1 cellular context compared by ENCODE assay signal in genomic region chr6:132021552-132022375, GRCh38.
TF ChIP-seq lines count a peak whose summit lies in the region.

No MANE protein-coding gene starts in this region.

TF ChIP-seq in HepG2, 621 proteins besides CTCF, POLR2A, EP300 and RAD21 (continued from another document and continues in another):
- TF ChIP-seq, protein P1, sequence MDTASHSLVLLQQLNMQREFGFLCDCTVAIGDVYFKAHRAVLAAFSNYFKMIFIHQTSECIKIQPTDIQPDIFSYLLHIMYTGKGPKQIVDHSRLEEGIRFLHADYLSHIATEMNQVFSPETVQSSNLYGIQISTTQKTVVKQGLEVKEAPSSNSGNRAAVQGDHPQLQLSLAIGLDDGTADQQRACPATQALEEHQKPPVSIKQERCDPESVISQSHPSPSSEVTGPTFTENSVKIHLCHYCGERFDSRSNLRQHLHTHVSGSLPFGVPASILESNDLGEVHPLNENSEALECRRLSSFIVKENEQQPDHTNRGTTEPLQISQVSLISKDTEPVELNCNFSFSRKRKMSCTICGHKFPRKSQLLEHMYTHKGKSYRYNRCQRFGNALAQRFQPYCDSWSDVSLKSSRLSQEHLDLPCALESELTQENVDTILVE (CRISPR knock-in tag; IDR thresholded peaks at IDR 0.05) = peak; percentile 46; the same call in 1 of the 2 replicates
- TF ChIP-seq ZNF329 (CRISPR knock-in tag; IDR thresholded peaks at IDR 0.05; ENCODE audit: low read depth) = no peak
- TF ChIP-seq, protein P2, sequence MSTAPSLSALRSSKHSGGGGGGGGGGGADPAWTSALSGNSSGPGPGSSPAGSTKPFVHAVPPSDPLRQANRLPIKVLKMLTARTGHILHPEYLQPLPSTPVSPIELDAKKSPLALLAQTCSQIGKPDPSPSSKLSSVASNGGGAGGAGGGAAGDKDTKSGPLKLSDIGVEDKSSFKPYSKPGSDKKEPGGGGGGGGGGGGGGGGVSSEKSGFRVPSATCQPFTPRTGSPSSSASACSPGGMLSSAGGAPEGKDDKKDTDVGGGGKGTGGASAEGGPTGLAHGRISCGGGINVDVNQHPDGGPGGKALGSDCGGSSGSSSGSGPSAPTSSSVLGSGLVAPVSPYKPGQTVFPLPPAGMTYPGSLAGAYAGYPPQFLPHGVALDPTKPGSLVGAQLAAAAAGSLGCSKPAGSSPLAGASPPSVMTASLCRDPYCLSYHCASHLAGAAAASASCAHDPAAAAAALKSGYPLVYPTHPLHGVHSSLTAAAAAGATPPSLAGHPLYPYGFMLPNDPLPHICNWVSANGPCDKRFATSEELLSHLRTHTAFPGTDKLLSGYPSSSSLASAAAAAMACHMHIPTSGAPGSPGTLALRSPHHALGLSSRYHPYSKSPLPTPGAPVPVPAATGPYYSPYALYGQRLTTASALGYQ (CRISPR knock-in tag; IDR thresholded peaks at IDR 0.05) = peak; percentile 34; the same call in 1 of the 2 replicates
- TF ChIP-seq TP53 (CRISPR knock-in tag; conservative IDR thresholded peaks at IDR 0.05) = no peak
- TF ChIP-seq ZBTB37 (CRISPR knock-in tag; IDR thresholded peaks at IDR 0.05) = no peak
- no peak for TF ChIP-seq MBNL3 (CRISPR knock-in tag; conservative IDR thresholded peaks at IDR 0.05)
- peak; percentile 5; the same call in 1 of the 2 replicates for TF ChIP-seq HNF4G (IDR thresholded peaks at IDR 0.05; ENCODE audit: borderline replicate concordance, low read depth, low read length)
- no peak for TF ChIP-seq HNF4G (CRISPR knock-in tag; IDR thresholded peaks at IDR 0.05; ENCODE audit: borderline replicate concordance, low read depth)
- no peak for TF ChIP-seq SP140L (CRISPR knock-in tag; IDR thresholded peaks at IDR 0.05; ENCODE audit: borderline replicate concordance)
- TF ChIP-seq MIER3 (CRISPR knock-in tag; IDR thresholded peaks at IDR 0.05; ENCODE audit: borderline replicate concordance) = peak; percentile 36; the same call in 1 of the 2 replicates
- no peak for TF ChIP-seq ZZZ3 (CRISPR knock-in tag; IDR thresholded peaks at IDR 0.05; ENCODE audit: borderline replicate concordance)
- no peak for TF ChIP-seq MYNN (CRISPR knock-in tag; IDR thresholded peaks at IDR 0.05; ENCODE audit: low read depth)
- TF ChIP-seq MED1 (CRISPR knock-in tag; IDR thresholded peaks at IDR 0.05) = peak; percentile 72
- TF ChIP-seq, protein P3, sequence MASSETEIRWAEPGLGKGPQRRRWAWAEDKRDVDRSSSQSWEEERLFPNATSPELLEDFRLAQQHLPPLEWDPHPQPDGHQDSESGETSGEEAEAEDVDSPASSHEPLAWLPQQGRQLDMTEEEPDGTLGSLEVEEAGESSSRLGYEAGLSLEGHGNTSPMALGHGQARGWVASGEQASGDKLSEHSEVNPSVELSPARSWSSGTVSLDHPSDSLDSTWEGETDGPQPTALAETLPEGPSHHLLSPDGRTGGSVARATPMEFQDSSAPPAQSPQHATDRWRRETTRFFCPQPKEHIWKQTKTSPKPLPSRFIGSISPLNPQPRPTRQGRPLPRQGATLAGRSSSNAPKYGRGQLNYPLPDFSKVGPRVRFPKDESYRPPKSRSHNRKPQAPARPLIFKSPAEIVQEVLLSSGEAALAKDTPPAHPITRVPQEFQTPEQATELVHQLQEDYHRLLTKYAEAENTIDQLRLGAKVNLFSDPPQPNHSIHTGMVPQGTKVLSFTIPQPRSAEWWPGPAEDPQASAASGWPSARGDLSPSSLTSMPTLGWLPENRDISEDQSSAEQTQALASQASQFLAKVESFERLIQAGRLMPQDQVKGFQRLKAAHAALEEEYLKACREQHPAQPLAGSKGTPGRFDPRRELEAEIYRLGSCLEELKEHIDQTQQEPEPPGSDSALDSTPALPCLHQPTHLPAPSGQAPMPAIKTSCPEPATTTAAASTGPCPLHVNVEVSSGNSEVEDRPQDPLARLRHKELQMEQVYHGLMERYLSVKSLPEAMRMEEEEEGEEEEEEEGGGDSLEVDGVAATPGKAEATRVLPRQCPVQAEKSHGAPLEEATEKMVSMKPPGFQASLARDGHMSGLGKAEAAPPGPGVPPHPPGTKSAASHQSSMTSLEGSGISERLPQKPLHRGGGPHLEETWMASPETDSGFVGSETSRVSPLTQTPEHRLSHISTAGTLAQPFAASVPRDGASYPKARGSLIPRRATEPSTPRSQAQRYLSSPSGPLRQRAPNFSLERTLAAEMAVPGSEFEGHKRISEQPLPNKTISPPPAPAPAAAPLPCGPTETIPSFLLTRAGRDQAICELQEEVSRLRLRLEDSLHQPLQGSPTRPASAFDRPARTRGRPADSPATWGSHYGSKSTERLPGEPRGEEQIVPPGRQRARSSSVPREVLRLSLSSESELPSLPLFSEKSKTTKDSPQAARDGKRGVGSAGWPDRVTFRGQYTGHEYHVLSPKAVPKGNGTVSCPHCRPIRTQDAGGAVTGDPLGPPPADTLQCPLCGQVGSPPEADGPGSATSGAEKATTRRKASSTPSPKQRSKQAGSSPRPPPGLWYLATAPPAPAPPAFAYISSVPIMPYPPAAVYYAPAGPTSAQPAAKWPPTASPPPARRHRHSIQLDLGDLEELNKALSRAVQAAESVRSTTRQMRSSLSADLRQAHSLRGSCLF (CRISPR knock-in tag; IDR thresholded peaks at IDR 0.05; ENCODE audit: borderline replicate concordance) = no peak
- TF ChIP-seq, protein P4, sequence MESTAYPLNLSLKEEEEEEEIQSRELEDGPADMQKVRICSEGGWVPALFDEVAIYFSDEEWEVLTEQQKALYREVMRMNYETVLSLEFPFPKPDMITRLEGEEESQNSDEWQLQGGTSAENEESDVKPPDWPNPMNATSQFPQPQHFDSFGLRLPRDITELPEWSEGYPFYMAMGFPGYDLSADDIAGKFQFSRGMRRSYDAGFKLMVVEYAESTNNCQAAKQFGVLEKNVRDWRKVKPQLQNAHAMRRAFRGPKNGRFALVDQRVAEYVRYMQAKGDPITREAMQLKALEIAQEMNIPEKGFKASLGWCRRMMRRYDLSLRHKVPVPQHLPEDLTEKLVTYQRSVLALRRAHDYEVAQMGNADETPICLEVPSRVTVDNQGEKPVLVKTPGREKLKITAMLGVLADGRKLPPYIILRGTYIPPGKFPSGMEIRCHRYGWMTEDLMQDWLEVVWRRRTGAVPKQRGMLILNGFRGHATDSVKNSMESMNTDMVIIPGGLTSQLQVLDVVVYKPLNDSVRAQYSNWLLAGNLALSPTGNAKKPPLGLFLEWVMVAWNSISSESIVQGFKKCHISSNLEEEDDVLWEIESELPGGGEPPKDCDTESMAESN (CRISPR knock-in tag; conservative IDR thresholded peaks at IDR 0.05) = no peak
- no peak for TF ChIP-seq CCAR2 (optimal IDR thresholded peaks at IDR 0.05; ENCODE audit: low read depth, low read length)
- TF ChIP-seq, protein P5, sequence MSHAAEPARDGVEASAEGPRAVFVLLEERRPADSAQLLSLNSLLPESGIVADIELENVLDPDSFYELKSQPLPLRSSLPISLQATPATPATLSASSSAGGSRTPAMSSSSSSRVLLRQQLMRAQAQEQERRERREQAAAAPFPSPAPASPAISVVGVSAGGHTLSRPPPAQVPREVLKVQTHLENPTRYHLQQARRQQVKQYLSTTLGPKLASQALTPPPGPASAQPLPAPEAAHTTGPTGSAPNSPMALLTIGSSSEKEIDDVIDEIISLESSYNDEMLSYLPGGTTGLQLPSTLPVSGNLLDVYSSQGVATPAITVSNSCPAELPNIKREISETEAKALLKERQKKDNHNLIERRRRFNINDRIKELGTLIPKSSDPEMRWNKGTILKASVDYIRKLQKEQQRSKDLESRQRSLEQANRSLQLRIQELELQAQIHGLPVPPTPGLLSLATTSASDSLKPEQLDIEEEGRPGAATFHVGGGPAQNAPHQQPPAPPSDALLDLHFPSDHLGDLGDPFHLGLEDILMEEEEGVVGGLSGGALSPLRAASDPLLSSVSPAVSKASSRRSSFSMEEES (CRISPR knock-in tag; IDR thresholded peaks at IDR 0.05) = no peak
- TF ChIP-seq PAF1 (CRISPR knock-in tag; IDR thresholded peaks at IDR 0.05) = no peak
- TF ChIP-seq EHMT2 (IDR thresholded peaks at IDR 0.05; ENCODE audit: borderline replicate concordance, low read depth, low read length) = peak; percentile 75; the same call in 1 of the 2 replicates
- TF ChIP-seq, protein P6, sequence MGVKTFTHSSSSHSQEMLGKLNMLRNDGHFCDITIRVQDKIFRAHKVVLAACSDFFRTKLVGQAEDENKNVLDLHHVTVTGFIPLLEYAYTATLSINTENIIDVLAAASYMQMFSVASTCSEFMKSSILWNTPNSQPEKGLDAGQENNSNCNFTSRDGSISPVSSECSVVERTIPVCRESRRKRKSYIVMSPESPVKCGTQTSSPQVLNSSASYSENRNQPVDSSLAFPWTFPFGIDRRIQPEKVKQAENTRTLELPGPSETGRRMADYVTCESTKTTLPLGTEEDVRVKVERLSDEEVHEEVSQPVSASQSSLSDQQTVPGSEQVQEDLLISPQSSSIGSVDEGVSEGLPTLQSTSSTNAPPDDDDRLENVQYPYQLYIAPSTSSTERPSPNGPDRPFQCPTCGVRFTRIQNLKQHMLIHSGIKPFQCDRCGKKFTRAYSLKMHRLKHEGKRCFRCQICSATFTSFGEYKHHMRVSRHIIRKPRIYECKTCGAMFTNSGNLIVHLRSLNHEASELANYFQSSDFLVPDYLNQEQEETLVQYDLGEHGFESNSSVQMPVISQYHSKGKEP (CRISPR knock-in tag; IDR thresholded peaks at IDR 0.05) = no peak
- no peak for TF ChIP-seq GLMP (CRISPR knock-in tag; IDR thresholded peaks at IDR 0.05; ENCODE audit: borderline replicate concordance)
- no peak for TF ChIP-seq ZIK1 (CRISPR knock-in tag; IDR thresholded peaks at IDR 0.05; ENCODE audit: borderline replicate concordance, low read depth)
- peak; percentile 57 for TF ChIP-seq FOXA3 (CRISPR knock-in tag; IDR thresholded peaks at IDR 0.05)
- TF ChIP-seq AGO1 (IDR thresholded peaks at IDR 0.05; ENCODE audit: low read depth, low read length, poor library complexity, severe bottlenecking) = no peak
- no peak for TF ChIP-seq ZNF451 (CRISPR knock-in tag; IDR thresholded peaks at IDR 0.05)
- TF ChIP-seq ZNF432 (CRISPR knock-in tag; IDR thresholded peaks at IDR 0.05; ENCODE audit: borderline replicate concordance) = no peak
- no peak for TF ChIP-seq ZBTB3 (CRISPR knock-in tag; IDR thresholded peaks at IDR 0.05; ENCODE audit: borderline replicate concordance, low read depth)
- no peak for TF ChIP-seq DR1 (CRISPR knock-in tag; IDR thresholded peaks at IDR 0.05)
- no peak; the same call in 1 of the 2 replicates for TF ChIP-seq NR2C2 (CRISPR knock-in tag; IDR thresholded peaks at IDR 0.05; ENCODE audit: borderline replicate concordance)
- TF ChIP-seq BRCA1 (CRISPR knock-in tag; IDR thresholded peaks at IDR 0.05) = no peak
- TF ChIP-seq, protein P7, sequence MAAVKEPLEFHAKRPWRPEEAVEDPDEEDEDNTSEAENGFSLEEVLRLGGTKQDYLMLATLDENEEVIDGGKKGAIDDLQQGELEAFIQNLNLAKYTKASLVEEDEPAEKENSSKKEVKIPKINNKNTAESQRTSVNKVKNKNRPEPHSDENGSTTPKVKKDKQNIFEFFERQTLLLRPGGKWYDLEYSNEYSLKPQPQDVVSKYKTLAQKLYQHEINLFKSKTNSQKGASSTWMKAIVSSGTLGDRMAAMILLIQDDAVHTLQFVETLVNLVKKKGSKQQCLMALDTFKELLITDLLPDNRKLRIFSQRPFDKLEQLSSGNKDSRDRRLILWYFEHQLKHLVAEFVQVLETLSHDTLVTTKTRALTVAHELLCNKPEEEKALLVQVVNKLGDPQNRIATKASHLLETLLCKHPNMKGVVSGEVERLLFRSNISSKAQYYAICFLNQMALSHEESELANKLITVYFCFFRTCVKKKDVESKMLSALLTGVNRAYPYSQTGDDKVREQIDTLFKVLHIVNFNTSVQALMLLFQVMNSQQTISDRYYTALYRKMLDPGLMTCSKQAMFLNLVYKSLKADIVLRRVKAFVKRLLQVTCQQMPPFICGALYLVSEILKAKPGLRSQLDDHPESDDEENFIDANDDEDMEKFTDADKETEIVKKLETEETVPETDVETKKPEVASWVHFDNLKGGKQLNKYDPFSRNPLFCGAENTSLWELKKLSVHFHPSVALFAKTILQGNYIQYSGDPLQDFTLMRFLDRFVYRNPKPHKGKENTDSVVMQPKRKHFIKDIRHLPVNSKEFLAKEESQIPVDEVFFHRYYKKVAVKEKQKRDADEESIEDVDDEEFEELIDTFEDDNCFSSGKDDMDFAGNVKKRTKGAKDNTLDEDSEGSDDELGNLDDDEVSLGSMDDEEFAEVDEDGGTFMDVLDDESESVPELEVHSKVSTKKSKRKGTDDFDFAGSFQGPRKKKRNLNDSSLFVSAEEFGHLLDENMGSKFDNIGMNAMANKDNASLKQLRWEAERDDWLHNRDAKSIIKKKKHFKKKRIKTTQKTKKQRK (IDR thresholded peaks at IDR 0.05; ENCODE audit: low read length) = no peak
- TF ChIP-seq ISX (CRISPR knock-in tag; conservative IDR thresholded peaks at IDR 0.05) = no peak
- TF ChIP-seq SNAPC5 (CRISPR knock-in tag; IDR thresholded peaks at IDR 0.05; ENCODE audit: borderline replicate concordance) = no peak
- TF ChIP-seq CAMTA2 (CRISPR knock-in tag; IDR thresholded peaks at IDR 0.05; ENCODE audit: borderline replicate concordance) = no peak
- no peak for TF ChIP-seq DNMT3B (CRISPR knock-in tag; conservative IDR thresholded peaks at IDR 0.05)
- TF ChIP-seq, protein P8, sequence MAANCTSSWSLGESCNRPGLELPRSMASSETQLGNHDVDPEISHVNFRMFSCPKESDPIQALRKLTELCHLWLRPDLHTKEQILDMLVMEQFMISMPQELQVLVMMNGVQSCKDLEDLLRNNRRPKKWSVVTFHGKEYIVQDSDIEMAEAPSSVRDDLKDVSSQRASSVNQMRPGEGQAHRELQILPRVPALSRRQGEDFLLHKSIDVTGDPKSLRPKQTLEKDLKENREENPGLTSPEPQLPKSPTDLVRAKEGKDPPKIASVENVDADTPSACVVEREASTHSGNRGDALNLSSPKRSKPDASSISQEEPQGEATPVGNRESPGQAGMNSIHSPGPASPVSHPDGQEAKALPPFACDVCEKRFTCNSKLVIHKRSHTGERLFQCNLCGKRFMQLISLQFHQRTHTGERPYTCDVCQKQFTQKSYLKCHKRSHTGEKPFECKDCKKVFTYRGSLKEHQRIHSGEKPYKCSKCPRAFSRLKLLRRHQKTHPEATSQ (CRISPR knock-in tag; IDR thresholded peaks at IDR 0.05; ENCODE audit: borderline replicate concordance) = no peak
- no peak for TF ChIP-seq ZNF713 (CRISPR knock-in tag; IDR thresholded peaks at IDR 0.05)
- peak; percentile 49 for TF ChIP-seq HNF4A (CRISPR knock-in tag; IDR thresholded peaks at IDR 0.05)
- TF ChIP-seq NAIF1 (CRISPR knock-in tag; IDR thresholded peaks at IDR 0.05; ENCODE audit: borderline replicate concordance) = no peak
- TF ChIP-seq HES4 (CRISPR knock-in tag; IDR thresholded peaks at IDR 0.05; ENCODE audit: borderline replicate concordance) = no peak
